ENCODE assay signal across 8 cellular contexts in the genomic region with DNA sequence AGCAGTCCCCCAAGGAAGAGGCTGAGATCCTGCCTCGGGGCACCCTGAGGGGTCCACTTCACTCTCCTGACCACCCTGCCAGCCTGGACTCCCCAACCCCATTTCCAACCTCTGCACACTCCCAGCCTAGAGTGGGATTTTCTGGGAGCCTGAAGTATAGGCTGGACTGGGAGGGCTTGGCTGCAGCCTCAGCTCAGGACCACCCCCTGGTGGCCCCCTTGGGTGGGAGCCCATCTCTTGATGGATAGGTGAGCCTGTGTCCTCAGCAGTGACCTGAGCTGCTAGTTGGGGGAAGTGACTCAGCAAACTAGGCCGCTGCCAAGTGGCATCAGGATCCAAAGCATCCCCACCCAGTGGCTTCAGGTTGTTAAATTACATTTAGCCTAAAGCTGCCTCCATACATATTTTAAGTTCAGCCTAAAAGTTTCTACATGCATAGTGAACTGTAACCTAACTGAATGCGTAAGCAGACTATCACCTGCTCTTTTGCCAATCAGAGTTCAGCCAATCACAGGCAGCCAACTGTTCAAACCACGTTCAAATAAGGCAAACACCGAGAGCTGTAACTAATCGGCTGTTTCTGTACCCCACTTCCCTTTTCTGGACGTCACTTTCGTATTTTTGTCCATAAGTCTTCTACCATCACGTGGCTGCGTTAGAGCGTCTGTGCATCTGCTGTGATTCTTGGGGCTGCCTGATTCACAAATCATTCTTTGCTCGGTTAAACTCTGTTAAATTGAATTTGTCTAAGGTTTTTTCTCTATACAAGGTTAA.
DNase-seq lines count a peak whose midpoint lies in the region; ATAC-seq, FAIRE-seq and TF ChIP-seq lines count a peak whose summit lies in the region.

No MANE protein-coding gene starts in this region.

- H2AFZ ChIP-seq in GM23338 (peak overlapping the region; percentile 52), keratinocyte (ENCODE audit: control insufficient read depth, low read length) (no peak overlapping the region)

- ATAC-seq in GM23338 = peak; percentile 82
- no peak for ATAC-seq in HG03039 (IDR thresholded peaks at IDR 0.05; ENCODE audit: unreplicated experiment)
- ATAC-seq in effector memory CD8-positive, alpha-beta T cell (replicated peaks) = no peak
- no peak for ATAC-seq in CD4-positive, alpha-beta T cell (ENCODE audit: poor library complexity)

- H3K27me3 Mint-ChIP-seq in GM23338 (ENCODE audit: insufficient read depth, low read depth, poor library complexity) = peaks cover 3% of the 10 kb centered on the region
- peaks cover 0 to 9% of the 10 kb centered on the region in 2 donors for H3K27me3 Mint-ChIP-seq in effector memory CD8-positive, alpha-beta T cell
- H3K27me3 Mint-ChIP-seq in CD4-positive, alpha-beta T cell = no peaks in the 10 kb centered on the region

- H3K4me1 ChIP-seq in GM23338 (ENCODE audit: insufficient read depth) (peaks cover 9% of the 10 kb centered on the region), keratinocyte (ENCODE audit: control insufficient read depth, extremely low read depth, insufficient read depth, low read length) (peaks cover 6% of the 10 kb centered on the region)

- no peaks in the 10 kb centered on the region for H3F3A ChIP-seq in GM23338 (replicated peaks; ENCODE audit: low read depth)

- H4K20me1 ChIP-seq in GM23338 (replicated peaks; ENCODE audit: insufficient read depth) (no peaks in the 10 kb centered on the region), keratinocyte (ENCODE audit: control insufficient read depth, extremely low read depth, insufficient read depth, low read length) (no peaks in the 10 kb centered on the region)

- H3K9me1 ChIP-seq in keratinocyte (ENCODE audit: control insufficient read depth, extremely low read depth, insufficient read depth, low read length) = no peaks in the 10 kb centered on the region

- H3K4me3 ChIP-seq in GM23338 = no peak overlapping the region
- no peak overlapping the region for H3K4me3 ChIP-seq in keratinocyte (ENCODE audit: control insufficient read depth in 2 of 3, extremely low read depth in 1 of 3, insufficient read depth in 2 of 3, low read depth in 1 of 3, low read length in 3 of 3)

- H3K36me3 ChIP-seq in GM23338 (ENCODE audit: insufficient read depth) (no peaks in the 10 kb centered on the region), keratinocyte (ENCODE audit: control insufficient read depth in 2 of 2, extremely low read depth in 1 of 2, insufficient read depth in 2 of 2, low read length in 2 of 2) (no peaks in the 10 kb centered on the region)

- H3K4me3 Mint-ChIP-seq in GM23338 = no peak overlapping the region
- H3K4me3 Mint-ChIP-seq in effector memory CD8-positive, alpha-beta T cell = no peak overlapping the region
- no peak overlapping the region for H3K4me3 Mint-ChIP-seq in CD4-positive, alpha-beta T cell

- H3K9me2 ChIP-seq in GM23338 (ENCODE audit: insufficient read depth) = no peaks in the 10 kb centered on the region

- peaks cover 4% of the 10 kb centered on the region; the same call in 1 of the 3 replicates for H3K36me3 Mint-ChIP-seq in GM23338 (ENCODE audit: low read depth)
- H3K36me3 Mint-ChIP-seq in effector memory CD8-positive, alpha-beta T cell (ENCODE audit: insufficient read depth) = no peaks in the 10 kb centered on the region
- no peaks in the 10 kb centered on the region for H3K36me3 Mint-ChIP-seq in CD4-positive, alpha-beta T cell (ENCODE audit: low read depth)

- intact Hi-C loops in CD4-positive, alpha-beta T cell (cut with DNase I, micrococcal nuclease) = no loop called here

- H3K9me3 Mint-ChIP-seq in GM23338 = peaks cover 8% of the 10 kb centered on the region
- no peaks in the 10 kb centered on the region for H3K9me3 Mint-ChIP-seq in effector memory CD8-positive, alpha-beta T cell
- H3K9me3 Mint-ChIP-seq in CD4-positive, alpha-beta T cell = peaks cover 3% of the 10 kb centered on the region

- no peak overlapping the region for H3K4me2 ChIP-seq in GM23338
- H3K4me2 ChIP-seq in keratinocyte (ENCODE audit: control insufficient read depth, extremely low read depth, insufficient read depth, low read depth, low read length) = no peak overlapping the region

- POLR2A ChIA-PET in CD4-positive, alpha-beta T cell (lab: Charles Lee) = no interaction called here

- H3K27me3 ChIP-seq in GM23338 (ENCODE audit: insufficient read depth) (no peaks in the 10 kb centered on the region), keratinocyte (ENCODE audit: control insufficient read depth, extremely low read depth, insufficient read depth, low read length) (no peaks in the 10 kb centered on the region)
- no peaks in the 10 kb centered on the region for H3K27me3 ChIP-seq in CD4-positive, alpha-beta T cell (ENCODE audit: control insufficient read depth, insufficient read depth, low read length)

- H3K27ac ChIP-seq in GM23338 (ENCODE audit: low read depth) (no peak overlapping the region), keratinocyte (ENCODE audit: control insufficient read depth, insufficient read depth, low read length) (no peak overlapping the region)
- no peak overlapping the region for H3K27ac ChIP-seq in CD4-positive, alpha-beta T cell (ENCODE audit: low read depth, low read length)

- FAIRE-seq in keratinocyte (lab: Jason Lieb, UNC) = peak; percentile 59

- TF ChIP-seq CTCF in GM23338 (conservative IDR thresholded peaks at IDR 0.05; ENCODE audit: low read depth in 2 of 2) (peak; percentile 58 to 71), keratinocyte (optimal IDR thresholded peaks at IDR 0.05 in 1 of 3, IDR thresholded peaks at IDR 0.05 in 1 of 3, conservative IDR thresholded peaks at IDR 0.05 in 1 of 3; ENCODE audit: extremely low read depth in 1 of 3, insufficient read depth in 2 of 3, low read length in 3 of 3) (peak; percentile 28 to 51 (median 41))
- TF ChIP-seq CTCF in CD4-positive, alpha-beta T cell (IDR thresholded peaks at IDR 0.05) = no peak

- H3K9me3 ChIP-seq in keratinocyte (ENCODE audit: control insufficient read depth, low read depth, low read length) = no peaks in the 10 kb centered on the region
- no peaks in the 10 kb centered on the region for H3K9me3 ChIP-seq in CD4-positive, alpha-beta T cell (ENCODE audit: control insufficient read depth, low read length)

- dilution Hi-C loops in keratinocyte (cut with MboI; ENCODE audit: extremely low pct_ligation_motif_present, low sequenced_read_pairs) = no loop called here

- H3K27ac Mint-ChIP-seq in GM23338 = peak overlapping the region; percentile 64
- no peak overlapping the region for H3K27ac Mint-ChIP-seq in effector memory CD8-positive, alpha-beta T cell
- H3K27ac Mint-ChIP-seq in CD4-positive, alpha-beta T cell = no peak overlapping the region

- DNase-seq in CMK (ENCODE audit: low read depth) (peak; percentile 4), GM23338 (ENCODE audit: low spot score) (peak; percentile 66), SK-N-DZ (ENCODE audit: low spot score) (peak; percentile 52), keratinocyte (ENCODE audit: low read depth, low spot score) (no peak)
- DNase-seq in effector memory CD8-positive, alpha-beta T cell = no peak
- no peak for DNase-seq in stimulated activated naive CD4-positive, alpha-beta T cell (lab: John Stamatoyannopoulos, UW)
- DNase-seq in CD4-positive, alpha-beta T cell = no peak

- no peak overlapping the region for H3K9ac ChIP-seq in keratinocyte (ENCODE audit: control insufficient read depth, extremely low read depth, insufficient read depth, low read length)

- CTCF ChIA-PET in CD4-positive, alpha-beta T cell (lab: Charles Lee) = no interaction called here

- H3K4me1 Mint-ChIP-seq in GM23338 = peaks cover 30% of the 10 kb centered on the region
- H3K4me1 Mint-ChIP-seq in effector memory CD8-positive, alpha-beta T cell (ENCODE audit: low read depth in 2 of 2) = no peaks in the 10 kb centered on the region
- H3K4me1 Mint-ChIP-seq in CD4-positive, alpha-beta T cell (ENCODE audit: low read depth) = no peaks in the 10 kb centered on the region

- H3K79me2 ChIP-seq in GM23338 (replicated peaks; ENCODE audit: insufficient read depth) (no peaks in the 10 kb centered on the region), keratinocyte (ENCODE audit: control insufficient read depth, insufficient read depth, low read length) (no peaks in the 10 kb centered on the region)

Comparison
In these comparisons a context has a peak if more than half of its experiments do, and no peak if none do; other contexts are left out.
1. DNase-seq: peak in CMK (single experiment), GM23338 (single experiment) and SK-N-DZ (single experiment); none in keratinocyte (single experiment), effector memory CD8-positive, alpha-beta T cell (0 of 3), stimulated activated naive CD4-positive, alpha-beta T cell (0 of 6) and CD4-positive, alpha-beta T cell (0 of 10).